ENCODE assay signal across 16 cellular contexts in genomic region chr9:84867171-84867570, GRCh38.
DNase-seq lines count a peak whose midpoint lies in the region; ATAC-seq and TF ChIP-seq lines count a peak whose summit lies in the region.
"Had no signal": no experiment of that assay in that cellular context is flagged by ENCODE, and none has a peak within 500 bp of the region (broad histone marks: within the 10 kb centered on the region; RNA-seq: fewer than 3 reads in every experiment).

No MANE protein-coding gene starts in this region.

- no peak overlapping the region for H4K5ac ChIP-seq in H9 (ENCODE audit: insufficient read length, low read depth, low read length)

- DNase-seq in H9, result no peak
- no peak for DNase-seq in left cardiac atrium
- no peak for DNase-seq in neural crest cell (ENCODE audit: low read depth, low spot score)
- DNase-seq in sigmoid colon, result no peak
- DNase-seq in stimulated activated CD4-positive, alpha-beta T cell treated with anti-CD3 and anti-CD28 coated beads, Interleukin-4, amount 100 ng/mL, for 24 hours, result no peak
- DNase-seq: Caco-2; CD8-positive, alpha-beta T cell; DND-41; GDM1; HCEC 1CT; HFFc6 had no signal

- H4K91ac ChIP-seq in H9 (ENCODE audit: insufficient read length, low read depth, low read length), result no peak overlapping the region

- H3K4me3 Mint-ChIP-seq in H9 (no peak overlapping the region), neural crest cell (no peak overlapping the region)
- H3K4me3 Mint-ChIP-seq: CD14-positive monocyte; CD8-positive, alpha-beta T cell; HFFc6 had no signal

- H4K20me1 ChIP-seq in H9 (ENCODE audit: control insufficient read depth, insufficient read depth, insufficient read length), result no peaks in the 10 kb centered on the region

- H3K36me3 ChIP-seq in HUES48 (ENCODE audit: control insufficient read depth, insufficient read depth, low read length) (no peaks in the 10 kb centered on the region), sigmoid colon (no peaks in the 10 kb centered on the region)

- no peak for TF ChIP-seq EP300 in sigmoid colon (IDR thresholded peaks at IDR 0.05)

- H3K27ac ChIP-seq in H9 (ENCODE audit: insufficient read length, low read depth, low read length) (no peak overlapping the region), HUES48 (ENCODE audit: low read depth, low read length) (peak overlapping the region; percentile 21), sigmoid colon (no peak overlapping the region)
- H3K27ac ChIP-seq: A549, HL-60 had no signal

- H2BK12ac ChIP-seq in H9 (ENCODE audit: insufficient read length, low read depth, low read length), result no peak overlapping the region

- H3K27me3 ChIP-seq in H9 (ENCODE audit: insufficient read depth, low read length), result no peaks in the 10 kb centered on the region
- no peaks in the 10 kb centered on the region for H3K27me3 ChIP-seq in HUES48 (ENCODE audit: control insufficient read depth, insufficient read depth, low read length)
- no peaks in the 10 kb centered on the region for H3K27me3 ChIP-seq in sigmoid colon

- H2BK120ac ChIP-seq in H9 (ENCODE audit: low read depth, low read length, poor library complexity, severe bottlenecking), result peak overlapping the region; percentile 70

- H3K36me3 Mint-ChIP-seq in H9 (ENCODE audit: insufficient read depth in 1 of 3, low read depth in 3 of 3) (peaks cover 0 to 9% (median 3%) of the 10 kb centered on the region in 3 experiments; a peak in 4 of 7 replicates), neural crest cell (ENCODE audit: low read depth) (peaks cover 8% of the 10 kb centered on the region)
- H3K36me3 Mint-ChIP-seq: CD14-positive monocyte; CD8-positive, alpha-beta T cell had no signal

- H2AK5ac ChIP-seq in H9 (ENCODE audit: insufficient read length, low read length), result no peak overlapping the region

- no peak for TF ChIP-seq POLR2A in sigmoid colon (IDR thresholded peaks at IDR 0.05)

- no peak overlapping the region for H3K23ac ChIP-seq in H9 (ENCODE audit: insufficient read length, low read depth, low read length)

- no peak for TF ChIP-seq CTCF in H9 (conservative IDR thresholded peaks at IDR 0.05)
- TF ChIP-seq CTCF in neural crest cell (conservative IDR thresholded peaks at IDR 0.05), result no peak
- TF ChIP-seq CTCF in sigmoid colon (IDR thresholded peaks at IDR 0.05), result no peak

- H2BK5ac ChIP-seq in H9 (ENCODE audit: insufficient read length, low read length), result no peak overlapping the region

- H3K14ac ChIP-seq in H9 (ENCODE audit: insufficient read depth, low read length), result no peak overlapping the region

- H3K56ac ChIP-seq in H9 (ENCODE audit: insufficient read length, low read depth, low read length), result no peak overlapping the region

- no peaks in the 10 kb centered on the region for H3K79me2 ChIP-seq in H9 (ENCODE audit: insufficient read depth, low read length)

- H3K4ac ChIP-seq in H9 (ENCODE audit: low read depth, low read length), result no peak overlapping the region

- peaks cover 15% of the 10 kb centered on the region for H3K4me1 ChIP-seq in H9 (ENCODE audit: insufficient read depth, low read length)
- peaks cover 36% of the 10 kb centered on the region for H3K4me1 ChIP-seq in HUES48 (ENCODE audit: control insufficient read depth, insufficient read depth, low read length)
- no peaks in the 10 kb centered on the region for H3K4me1 ChIP-seq in sigmoid colon
- H3K4me1 ChIP-seq: A549, Caco-2 had no signal

- no peak overlapping the region for H2BK15ac ChIP-seq in H9 (ENCODE audit: low read depth, low read length)

- intact Hi-C loops in left cardiac atrium (cut with DNase I), result no loop called here
- intact Hi-C loops in sigmoid colon (cut with DNase I), result no loop called here

- H3K4me1 Mint-ChIP-seq in H9 (peaks cover 32 to 49% of the 10 kb centered on the region in 2 experiments), neural crest cell (peaks cover 20% of the 10 kb centered on the region)
- H3K4me1 Mint-ChIP-seq: CD14-positive monocyte had no signal

- no peaks in the 10 kb centered on the region for H3K27me3 Mint-ChIP-seq in H9 (ENCODE audit: low read depth)
- H3K27me3 Mint-ChIP-seq in neural crest cell (ENCODE audit: low read depth), result no peaks in the 10 kb centered on the region

- H4K8ac ChIP-seq in H9 (replicated peaks; ENCODE audit: insufficient read length, low read depth, low read length), result no peak overlapping the region

- H3K18ac ChIP-seq in H9 (ENCODE audit: insufficient read length, low read depth, low read length), result no peak overlapping the region

- no peak overlapping the region for H3K4me3 ChIP-seq in HUES48 (ENCODE audit: low read depth, low read length)
- no peak overlapping the region for H3K4me3 ChIP-seq in sigmoid colon
- H3K4me3 ChIP-seq: A549 had no signal

- ATAC-seq in left cardiac atrium, result peak; percentile 61 to 90
- no peak for ATAC-seq in HG03097 (IDR thresholded peaks at IDR 0.05; ENCODE audit: low FRiP score, unreplicated experiment)
- ATAC-seq: A549; CD8-positive, alpha-beta T cell had no signal

- no peak overlapping the region for H3T11ph ChIP-seq in H9 (ENCODE audit: low read length)

- H2AFZ ChIP-seq in H9 (ENCODE audit: low read length), result no peak overlapping the region

- H3K27ac Mint-ChIP-seq in H9 (peak overlapping the region in 2 of 3 experiments; percentile 17 to 56; a peak in 1 of 7 replicates), neural crest cell (ENCODE audit: unreplicated experiment) (peak overlapping the region; percentile 24)
- H3K27ac Mint-ChIP-seq: CD14-positive monocyte; CD8-positive, alpha-beta T cell; HFFc6 had no signal

- WGBS in H9 (ENCODE audit: extremely low coverage, insufficient read length, low lambda C conversion rate), result no CpG with 5 or more reads among the region's 3 CpGs
- 87 to 93% methylated on average over 3 of the region's 3 CpGs for WGBS in sigmoid colon, 2 donors

- no peak overlapping the region for H2BK20ac ChIP-seq in H9 (ENCODE audit: low read depth, low read length, poor library complexity, severe bottlenecking)

- H3K9me3 ChIP-seq in H9 (ENCODE audit: control insufficient read depth, low read depth, low read length) (no peaks in the 10 kb centered on the region), HUES48 (ENCODE audit: control insufficient read depth, insufficient read depth, low read length) (no peaks in the 10 kb centered on the region), sigmoid colon (no peaks in the 10 kb centered on the region)
- H3K9me3 ChIP-seq: A549, Caco-2 had no signal

- H3K23me2 ChIP-seq in H9 (ENCODE audit: insufficient read length, low read depth, low read length, poor library complexity, severe bottlenecking), result no peaks in the 10 kb centered on the region

- H3K79me1 ChIP-seq in H9 (ENCODE audit: insufficient read depth, low read depth, low read length, poor library complexity, severe bottlenecking), result no peaks in the 10 kb centered on the region

- H3K9ac ChIP-seq in H9 (ENCODE audit: extremely low read depth, insufficient read length, low read length), result no peak overlapping the region
- no peak overlapping the region for H3K9ac ChIP-seq in HUES48 (ENCODE audit: low read depth, low read length)

- H3K9me3 Mint-ChIP-seq in H9, result peaks cover 6 to 7% of the 10 kb centered on the region in 2 experiments; a peak in 2 of 5 replicates
- H3K9me3 Mint-ChIP-seq in neural crest cell, result peaks cover 5% of the 10 kb centered on the region
- H3K9me3 Mint-ChIP-seq: CD8-positive, alpha-beta T cell; HFFc6 had no signal

- no peak overlapping the region for H3K4me2 ChIP-seq in H9 (ENCODE audit: insufficient read depth, insufficient read length, low read length)
- H3K4me2 ChIP-seq: A549 had no signal
